In the genomic region with DNA sequence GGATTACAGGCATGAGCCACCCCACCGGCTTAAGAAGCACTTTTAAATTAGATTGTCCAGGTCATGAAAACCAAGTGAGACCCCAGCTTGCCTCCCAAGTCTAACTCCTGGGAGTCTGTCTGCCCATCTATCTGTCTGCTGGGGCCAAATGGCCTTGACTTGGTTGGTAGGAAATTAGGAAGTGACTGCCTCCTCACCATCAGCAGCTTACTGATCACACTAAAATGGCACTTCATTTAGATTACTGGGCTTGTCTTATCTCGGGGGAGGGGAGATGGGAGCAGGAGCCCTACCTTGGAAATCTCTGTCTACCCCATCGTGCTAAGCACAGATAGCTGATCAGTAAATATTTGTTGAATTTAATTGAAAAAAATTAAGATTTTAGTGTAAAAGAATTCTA, we compare ENCODE assay signal across 1 cellular context.
TF ChIP-seq lines count a peak whose summit lies in the region.

No MANE protein-coding gene starts in this region.

TF ChIP-seq in GM23338, 12 proteins besides CTCF, POLR2A, EP300 and RAD21:
- TF ChIP-seq ZNF462 (CRISPR knock-in tag; IDR thresholded peaks at IDR 0.05): no peak
- TF ChIP-seq STAT1 (IDR thresholded peaks at IDR 0.05; ENCODE audit: unreplicated experiment): no peak
- no peak for TF ChIP-seq EZH2 (IDR thresholded peaks at IDR 0.05; ENCODE audit: low read depth, unreplicated experiment)
